In the genomic region with DNA sequence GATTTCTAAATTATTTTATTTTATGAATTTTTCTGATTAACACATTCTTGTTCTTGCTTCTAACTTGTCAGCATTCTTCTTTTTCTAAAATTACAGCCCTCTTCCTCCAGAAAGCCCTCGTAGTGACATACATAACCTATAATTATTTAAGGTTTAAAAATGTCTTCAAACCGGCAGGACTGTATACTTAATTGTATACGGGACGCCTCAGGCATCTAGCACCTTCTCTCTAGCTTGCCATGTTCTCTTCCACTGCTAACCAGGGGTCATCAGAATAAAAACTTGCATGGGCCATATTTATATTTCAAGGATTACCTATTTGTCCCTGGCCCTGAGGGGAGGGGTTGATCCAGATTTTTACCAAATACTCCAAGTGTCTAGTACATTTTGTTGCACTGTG, we compare ENCODE assay signal across 9 cellular contexts.
"Had no signal": no experiment of that assay in that cellular context is flagged by ENCODE, and none has a peak within 500 bp of the region (broad histone marks: within the 10 kb centered on the region; RNA-seq: fewer than 3 reads in every experiment).

No MANE protein-coding gene starts in this region.

- H3K9ac ChIP-seq: GM23248 had no signal

- H3K27me3 Mint-ChIP-seq: IgD-negative memory B cell had no signal

- H3K9me3 ChIP-seq: HAP-1 had no signal

- H3K4me1 ChIP-seq: HAP-1 had no signal

- H3K36me3 Mint-ChIP-seq: IgD-negative memory B cell had no signal

- H2AFZ ChIP-seq: GM23248 had no signal

- DNase-seq: GM23248, GOT3, H7, HFFc6 had no signal

- H3K4me3 Mint-ChIP-seq: HFFc6, IgD-negative memory B cell had no signal

- H3K27ac Mint-ChIP-seq: HFFc6, IgD-negative memory B cell had no signal

- H3K4me1 Mint-ChIP-seq: IgD-negative memory B cell had no signal

- H3K9me3 Mint-ChIP-seq: HFFc6 had no signal

- H3K36me3 ChIP-seq: HAP-1 had no signal

- H3K4me3 ChIP-seq: GM23248, HAP-1 had no signal

- ATAC-seq: HCT116, HepG2 had no signal

- H3K27ac ChIP-seq: GM23248, HL-60 had no signal
